In genomic region chr16:6864244-6864643, GRCh38 we compare ENCODE assay signal across 31 cellular contexts.
"Had no signal": no experiment of that assay in that cellular context is flagged by ENCODE, and none has a peak within 500 bp of the region (broad histone marks: within the 10 kb centered on the region; RNA-seq: fewer than 3 reads in every experiment).

No MANE protein-coding gene starts in this region.

- H3K27ac ChIP-seq: ovary, parathyroid adenoma, psoas muscle, suprapubic skin, testis, tibial artery, transverse colon, upper lobe of right lung, uterus had no signal

- DNase-seq: naive B cell; naive thymus-derived CD8-positive, alpha-beta T cell; occipital lobe; ovary; posterior cingulate gyrus; psoas muscle; right cardiac atrium; spleen; stimulated activated CD4-positive, alpha-beta T cell treated with anti-CD3 and anti-CD28 coated beads, Interleukin-12 subunit alpha, Interleukin-12 subunit beta, amount 100 ng/mL, for 4 hours; stimulated activated CD4-positive, alpha-beta T cell treated with anti-CD3 and anti-CD28 coated beads, Interleukin-1b, Interleukin-23, amount 100 ng/mL, for 48 hours; stimulated activated CD4-positive, alpha-beta T cell treated with anti-CD3 and anti-CD28 coated beads, Interleukin-4, amount 100 ng/mL, for 1 hour; stimulated activated CD4-positive, alpha-beta T cell treated with anti-CD3 and anti-CD28 coated beads, Interleukin-4, amount 100 ng/mL, for 4 hours; stimulated activated CD8-positive, alpha-beta memory T cell treated with anti-CD3 and anti-CD28 coated beads, Interleukin-4, amount 100 ng/mL, for 48 hours; stimulated activated naive CD4-positive, alpha-beta T cell; stimulated activated naive CD8-positive, alpha-beta T cell treated with anti-CD3 and anti-CD28 coated beads, Interleukin-15, amount 100 ng/mL, for 72 hours; stimulated activated naive CD8-positive, alpha-beta T cell treated with anti-CD3 and anti-CD28 coated beads, Interleukin-15, Interleukin-2, amounts not matched to agents 100 U/mL and 50 U/mL, for 24 hours; substantia nigra; testis; tibial artery; transverse colon; upper lobe of right lung; uterus had no signal

- H3K27me3 Mint-ChIP-seq: naive B cell; naive thymus-derived CD8-positive, alpha-beta T cell; natural killer cell treated with Interleukin-12 subunit alpha and Interleukin-12 subunit beta and Interleukin-15 and Interleukin-18, amount 100 ng/mL, for 72 hours; stimulated activated memory B cell treated with anti-CD40 and anti-IgM and Interleukin-4, amounts not matched to agents 10 μg/mL and 1 μg/mL and 100 μg/mL, for 72 hours; stimulated activated naive CD8-positive, alpha-beta T cell treated with anti-CD3 and anti-CD28 coated beads, Interleukin-15, amount 100 ng/mL, for 72 hours had no signal

- H3K27me3 ChIP-seq: ovary, spleen, suprapubic skin, testis, tibial artery, transverse colon, upper lobe of right lung, uterus had no signal

- H3K4me1 Mint-ChIP-seq: naive B cell; stimulated activated memory B cell treated with anti-CD40 and anti-IgM and Interleukin-4, amounts not matched to agents 10 μg/mL and 1 μg/mL and 100 μg/mL, for 72 hours; stimulated activated naive CD8-positive, alpha-beta T cell treated with anti-CD3 and anti-CD28 coated beads, Interleukin-15, amount 100 ng/mL, for 72 hours had no signal

- H3K36me3 Mint-ChIP-seq: naive B cell; natural killer cell treated with Interleukin-12 subunit alpha and Interleukin-12 subunit beta and Interleukin-15 and Interleukin-18, amount 100 ng/mL, for 72 hours; stimulated activated memory B cell treated with anti-CD40 and anti-IgM and Interleukin-4, amounts not matched to agents 10 μg/mL and 1 μg/mL and 100 μg/mL, for 72 hours; type B pancreatic cell had no signal

- H3K4me3 Mint-ChIP-seq: naive B cell; naive thymus-derived CD8-positive, alpha-beta T cell; natural killer cell treated with Interleukin-12 subunit alpha and Interleukin-12 subunit beta and Interleukin-15 and Interleukin-18, amount 100 ng/mL, for 72 hours; stimulated activated memory B cell treated with anti-CD40 and anti-IgM and Interleukin-4, amounts not matched to agents 10 μg/mL and 1 μg/mL and 100 μg/mL, for 72 hours; stimulated activated naive CD8-positive, alpha-beta T cell treated with anti-CD3 and anti-CD28 coated beads, Interleukin-15, amount 100 ng/mL, for 72 hours; type B pancreatic cell had no signal

- ATAC-seq: naive thymus-derived CD8-positive, alpha-beta T cell; natural killer cell treated with Interleukin-12 subunit alpha and Interleukin-12 subunit beta and Interleukin-15 and Interleukin-18, amount 100 ng/mL, for 72 hours; psoas muscle; right cardiac atrium; sciatic nerve; stimulated activated memory B cell treated with anti-CD40 and anti-IgM and Interleukin-4, amounts not matched to agents 10 μg/mL and 1 μg/mL and 100 μg/mL, for 72 hours; stimulated activated naive CD8-positive, alpha-beta T cell treated with anti-CD3 and anti-CD28 coated beads, Interleukin-15, amount 100 ng/mL, for 72 hours; stimulated activated naive CD8-positive, alpha-beta T cell treated with anti-CD3 and anti-CD28 coated beads, Interleukin-15, Interleukin-2, amounts not matched to agents 100 U/mL and 50 U/mL, for 24 hours; upper lobe of right lung had no signal

- H3K4me3 ChIP-seq: ovary, psoas muscle, skin epidermis, smooth muscle cell, spleen, suprapubic skin, testis, tibial artery, transverse colon, upper lobe of right lung, uterus had no signal

- H3K27ac Mint-ChIP-seq: naive B cell; naive thymus-derived CD8-positive, alpha-beta T cell; natural killer cell treated with Interleukin-12 subunit alpha and Interleukin-12 subunit beta and Interleukin-15 and Interleukin-18, amount 100 ng/mL, for 72 hours; progenitor cell of endocrine pancreas; stimulated activated memory B cell treated with anti-CD40 and anti-IgM and Interleukin-4, amounts not matched to agents 10 μg/mL and 1 μg/mL and 100 μg/mL, for 72 hours; stimulated activated naive CD8-positive, alpha-beta T cell treated with anti-CD3 and anti-CD28 coated beads, Interleukin-15, amount 100 ng/mL, for 72 hours; type B pancreatic cell had no signal

- H3K9me3 ChIP-seq: ovary, psoas muscle, suprapubic skin, testis, tibial artery, transverse colon, upper lobe of right lung, uterus had no signal

- H3K9me3 Mint-ChIP-seq: type B pancreatic cell had no signal

- H3K4me1 ChIP-seq: parathyroid adenoma, psoas muscle, spleen, suprapubic skin, testis, tibial artery, transverse colon, upper lobe of right lung, uterus had no signal

- H3K36me3 ChIP-seq: ovary, spleen, suprapubic skin, tibial artery, transverse colon, upper lobe of right lung, uterus had no signal
